32 cellular contexts compared by ENCODE assay signal in genomic region chr10:35507519-35508109, GRCh38.
"Had no signal": no experiment of that assay in that cellular context is flagged by ENCODE, and none has a peak within 500 bp of the region (broad histone marks: within the 10 kb centered on the region; RNA-seq: fewer than 3 reads in every experiment).

No MANE protein-coding gene starts in this region.

- H3K27ac Mint-ChIP-seq: natural killer cell treated with Interleukin-12 subunit alpha and Interleukin-12 subunit beta and Interleukin-15 and Interleukin-18, amount 100 ng/mL, for 72 hours; progenitor cell of endocrine pancreas; stimulated activated memory B cell treated with anti-CD40 and anti-IgM and Interleukin-4, amounts not matched to agents 10 μg/mL and 1 μg/mL and 100 μg/mL, for 72 hours had no signal

- FAIRE-seq: pancreas, urothelium cell line had no signal

- DNase-seq: naive B cell; naive thymus-derived CD8-positive, alpha-beta T cell; nephron progenitor cell; nucleus accumbens; pancreas; psoas muscle; right cardiac atrium; spleen; stimulated activated CD4-positive, alpha-beta T cell treated with anti-CD3 and anti-CD28 coated beads, Interleukin-12 subunit alpha, Interleukin-12 subunit beta, amount 100 ng/mL, for 4 hours; stimulated activated CD4-positive, alpha-beta T cell treated with anti-CD3 and anti-CD28 coated beads, Interleukin-1b, Interleukin-23, amount 100 ng/mL, for 48 hours; stimulated activated CD4-positive, alpha-beta T cell treated with anti-CD3 and anti-CD28 coated beads, Interleukin-4, amount 100 ng/mL, for 1 hour; stimulated activated CD4-positive, alpha-beta T cell treated with anti-CD3 and anti-CD28 coated beads, Interleukin-4, amount 100 ng/mL, for 4 hours; stimulated activated CD8-positive, alpha-beta memory T cell treated with anti-CD3 and anti-CD28 coated beads, Interleukin-4, amount 100 ng/mL, for 48 hours; stimulated activated naive CD4-positive, alpha-beta T cell; stimulated activated naive CD8-positive, alpha-beta T cell treated with anti-CD3 and anti-CD28 coated beads, Interleukin-15, amount 100 ng/mL, for 72 hours; stimulated activated naive CD8-positive, alpha-beta T cell treated with anti-CD3 and anti-CD28 coated beads, Interleukin-15, Interleukin-2, amounts not matched to agents 100 U/mL and 50 U/mL, for 24 hours; substantia nigra; trophoblast cell; upper lobe of left lung had no signal

- H3K9me3 Mint-ChIP-seq: naive thymus-derived CD8-positive, alpha-beta T cell; natural killer cell treated with Interleukin-12 subunit alpha and Interleukin-12 subunit beta and Interleukin-15 and Interleukin-18, amount 100 ng/mL, for 72 hours; nephron progenitor cell; neural crest cell; stimulated activated memory B cell treated with anti-CD40 and anti-IgM and Interleukin-4, amounts not matched to agents 10 μg/mL and 1 μg/mL and 100 μg/mL, for 72 hours; stimulated activated naive CD8-positive, alpha-beta T cell treated with anti-CD3 and anti-CD28 coated beads, Interleukin-15, amount 100 ng/mL, for 72 hours had no signal

- ATAC-seq: naive thymus-derived CD8-positive, alpha-beta T cell; natural killer cell treated with Interleukin-12 subunit alpha and Interleukin-12 subunit beta and Interleukin-15 and Interleukin-18, amount 100 ng/mL, for 72 hours; pancreas; right cardiac atrium; stimulated activated memory B cell treated with anti-CD40 and anti-IgM and Interleukin-4, amounts not matched to agents 10 μg/mL and 1 μg/mL and 100 μg/mL, for 72 hours; stimulated activated naive CD8-positive, alpha-beta T cell treated with anti-CD3 and anti-CD28 coated beads, Interleukin-15, amount 100 ng/mL, for 72 hours; stimulated activated naive CD8-positive, alpha-beta T cell treated with anti-CD3 and anti-CD28 coated beads, Interleukin-15, Interleukin-2, amounts not matched to agents 100 U/mL and 50 U/mL, for 24 hours had no signal

- H3K27me3 ChIP-seq: neutrophil, pancreas, spleen, suprapubic skin, thyroid gland, tibial nerve, upper lobe of left lung, vagina had no signal

- H3K4me3 Mint-ChIP-seq: naive B cell; naive thymus-derived CD8-positive, alpha-beta T cell; natural killer cell treated with Interleukin-12 subunit alpha and Interleukin-12 subunit beta and Interleukin-15 and Interleukin-18, amount 100 ng/mL, for 72 hours; nephron progenitor cell; neural crest cell; stimulated activated memory B cell treated with anti-CD40 and anti-IgM and Interleukin-4, amounts not matched to agents 10 μg/mL and 1 μg/mL and 100 μg/mL, for 72 hours; stimulated activated naive CD8-positive, alpha-beta T cell treated with anti-CD3 and anti-CD28 coated beads, Interleukin-15, amount 100 ng/mL, for 72 hours had no signal

- H3K9me3 ChIP-seq: neutrophil, pancreas, psoas muscle, spleen, suprapubic skin, thoracic aorta, thyroid gland, tibial nerve, upper lobe of left lung, vagina had no signal

- H3K36me3 Mint-ChIP-seq: natural killer cell treated with Interleukin-12 subunit alpha and Interleukin-12 subunit beta and Interleukin-15 and Interleukin-18, amount 100 ng/mL, for 72 hours had no signal

- H3K4me3 ChIP-seq: pancreas, psoas muscle, skin epidermis, smooth muscle cell, spleen, suprapubic skin, thoracic aorta, thyroid gland, tibial nerve, upper lobe of left lung, vagina had no signal

- H3K27me3 Mint-ChIP-seq: naive B cell; naive thymus-derived CD8-positive, alpha-beta T cell; natural killer cell treated with Interleukin-12 subunit alpha and Interleukin-12 subunit beta and Interleukin-15 and Interleukin-18, amount 100 ng/mL, for 72 hours; progenitor cell of endocrine pancreas; stimulated activated memory B cell treated with anti-CD40 and anti-IgM and Interleukin-4, amounts not matched to agents 10 μg/mL and 1 μg/mL and 100 μg/mL, for 72 hours; stimulated activated naive CD8-positive, alpha-beta T cell treated with anti-CD3 and anti-CD28 coated beads, Interleukin-15, amount 100 ng/mL, for 72 hours had no signal

- H3K4me2 ChIP-seq: smooth muscle cell had no signal

- H3K27ac ChIP-seq: pancreas, psoas muscle, skin epidermis, spleen, suprapubic skin, thoracic aorta, thyroid gland, tibial nerve, upper lobe of left lung, vagina had no signal

- H3K4me1 ChIP-seq: psoas muscle, suprapubic skin, tibial nerve, vagina had no signal

- H3K36me3 ChIP-seq: pancreas, thoracic aorta, thyroid gland had no signal
